1 cellular context compared by ENCODE assay signal in the genomic region with DNA sequence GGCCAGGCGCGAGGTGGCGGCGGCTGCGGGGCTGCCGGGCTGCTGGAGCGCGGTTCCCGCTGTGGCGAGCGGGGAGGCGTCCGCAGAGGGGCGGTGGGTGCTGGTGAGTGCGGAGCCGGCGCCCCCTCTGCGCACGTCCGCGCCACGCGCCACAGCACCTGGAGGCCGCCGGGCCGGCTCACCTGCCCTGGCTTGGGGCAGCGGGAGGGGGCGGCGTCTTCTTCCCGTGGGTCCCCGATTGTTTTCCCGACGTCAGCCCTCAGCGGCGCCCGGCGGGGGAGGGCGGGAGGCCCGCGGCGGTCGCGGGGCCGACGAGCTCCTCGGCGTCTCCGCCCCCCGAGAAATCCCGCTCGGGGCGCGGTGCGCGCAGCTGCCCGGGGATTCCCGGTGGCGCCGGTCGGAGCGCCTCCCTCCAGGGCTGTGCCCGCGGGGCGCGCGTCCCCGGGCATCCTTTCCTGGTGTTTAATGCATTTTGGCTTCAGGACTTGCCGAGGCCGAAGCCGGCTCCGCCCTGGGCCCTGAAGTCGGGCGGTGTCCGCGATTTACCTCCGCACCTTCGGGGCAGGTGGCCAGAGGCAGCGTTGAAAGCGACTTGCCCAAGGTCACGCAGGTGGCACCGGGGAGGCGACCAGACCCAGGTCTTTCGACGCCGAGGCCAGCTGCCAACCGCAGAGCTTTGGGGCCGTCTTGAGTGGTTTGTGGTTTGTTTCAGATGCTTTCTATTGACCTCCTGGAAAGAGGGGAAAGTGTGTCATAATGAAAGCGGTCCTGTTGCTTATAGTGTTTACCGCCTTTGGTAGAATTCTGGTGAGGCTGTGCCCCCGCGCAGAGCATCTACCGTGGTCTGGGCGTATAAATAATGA.
TF ChIP-seq lines count a peak whose summit lies in the region.

No MANE protein-coding gene starts in this region.

TF ChIP-seq in HepG2, 621 proteins besides CTCF, POLR2A, EP300 and RAD21 (continued from another document and continues in another):
- TF ChIP-seq, protein P1, sequence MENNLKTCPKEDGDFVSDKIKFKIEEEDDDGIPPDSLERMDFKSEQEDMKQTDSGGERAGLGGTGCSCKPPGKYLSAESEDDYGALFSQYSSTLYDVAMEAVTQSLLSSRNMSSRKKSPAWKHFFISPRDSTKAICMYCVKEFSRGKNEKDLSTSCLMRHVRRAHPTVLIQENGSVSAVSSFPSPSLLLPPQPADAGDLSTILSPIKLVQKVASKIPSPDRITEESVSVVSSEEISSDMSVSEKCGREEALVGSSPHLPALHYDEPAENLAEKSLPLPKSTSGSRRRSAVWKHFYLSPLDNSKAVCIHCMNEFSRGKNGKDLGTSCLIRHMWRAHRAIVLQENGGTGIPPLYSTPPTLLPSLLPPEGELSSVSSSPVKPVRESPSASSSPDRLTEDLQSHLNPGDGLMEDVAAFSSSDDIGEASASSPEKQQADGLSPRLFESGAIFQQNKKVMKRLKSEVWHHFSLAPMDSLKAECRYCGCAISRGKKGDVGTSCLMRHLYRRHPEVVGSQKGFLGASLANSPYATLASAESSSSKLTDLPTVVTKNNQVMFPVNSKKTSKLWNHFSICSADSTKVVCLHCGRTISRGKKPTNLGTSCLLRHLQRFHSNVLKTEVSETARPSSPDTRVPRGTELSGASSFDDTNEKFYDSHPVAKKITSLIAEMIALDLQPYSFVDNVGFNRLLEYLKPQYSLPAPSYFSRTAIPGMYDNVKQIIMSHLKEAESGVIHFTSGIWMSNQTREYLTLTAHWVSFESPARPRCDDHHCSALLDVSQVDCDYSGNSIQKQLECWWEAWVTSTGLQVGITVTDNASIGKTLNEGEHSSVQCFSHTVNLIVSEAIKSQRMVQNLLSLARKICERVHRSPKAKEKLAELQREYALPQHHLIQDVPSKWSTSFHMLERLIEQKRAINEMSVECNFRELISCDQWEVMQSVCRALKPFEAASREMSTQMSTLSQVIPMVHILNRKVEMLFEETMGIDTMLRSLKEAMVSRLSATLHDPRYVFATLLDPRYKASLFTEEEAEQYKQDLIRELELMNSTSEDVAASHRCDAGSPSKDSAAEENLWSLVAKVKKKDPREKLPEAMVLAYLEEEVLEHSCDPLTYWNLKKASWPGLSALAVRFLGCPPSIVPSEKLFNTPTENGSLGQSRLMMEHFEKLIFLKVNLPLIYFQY (CRISPR knock-in tag; IDR thresholded peaks at IDR 0.05; ENCODE audit: borderline replicate concordance): no peak
- TF ChIP-seq, protein P2, sequence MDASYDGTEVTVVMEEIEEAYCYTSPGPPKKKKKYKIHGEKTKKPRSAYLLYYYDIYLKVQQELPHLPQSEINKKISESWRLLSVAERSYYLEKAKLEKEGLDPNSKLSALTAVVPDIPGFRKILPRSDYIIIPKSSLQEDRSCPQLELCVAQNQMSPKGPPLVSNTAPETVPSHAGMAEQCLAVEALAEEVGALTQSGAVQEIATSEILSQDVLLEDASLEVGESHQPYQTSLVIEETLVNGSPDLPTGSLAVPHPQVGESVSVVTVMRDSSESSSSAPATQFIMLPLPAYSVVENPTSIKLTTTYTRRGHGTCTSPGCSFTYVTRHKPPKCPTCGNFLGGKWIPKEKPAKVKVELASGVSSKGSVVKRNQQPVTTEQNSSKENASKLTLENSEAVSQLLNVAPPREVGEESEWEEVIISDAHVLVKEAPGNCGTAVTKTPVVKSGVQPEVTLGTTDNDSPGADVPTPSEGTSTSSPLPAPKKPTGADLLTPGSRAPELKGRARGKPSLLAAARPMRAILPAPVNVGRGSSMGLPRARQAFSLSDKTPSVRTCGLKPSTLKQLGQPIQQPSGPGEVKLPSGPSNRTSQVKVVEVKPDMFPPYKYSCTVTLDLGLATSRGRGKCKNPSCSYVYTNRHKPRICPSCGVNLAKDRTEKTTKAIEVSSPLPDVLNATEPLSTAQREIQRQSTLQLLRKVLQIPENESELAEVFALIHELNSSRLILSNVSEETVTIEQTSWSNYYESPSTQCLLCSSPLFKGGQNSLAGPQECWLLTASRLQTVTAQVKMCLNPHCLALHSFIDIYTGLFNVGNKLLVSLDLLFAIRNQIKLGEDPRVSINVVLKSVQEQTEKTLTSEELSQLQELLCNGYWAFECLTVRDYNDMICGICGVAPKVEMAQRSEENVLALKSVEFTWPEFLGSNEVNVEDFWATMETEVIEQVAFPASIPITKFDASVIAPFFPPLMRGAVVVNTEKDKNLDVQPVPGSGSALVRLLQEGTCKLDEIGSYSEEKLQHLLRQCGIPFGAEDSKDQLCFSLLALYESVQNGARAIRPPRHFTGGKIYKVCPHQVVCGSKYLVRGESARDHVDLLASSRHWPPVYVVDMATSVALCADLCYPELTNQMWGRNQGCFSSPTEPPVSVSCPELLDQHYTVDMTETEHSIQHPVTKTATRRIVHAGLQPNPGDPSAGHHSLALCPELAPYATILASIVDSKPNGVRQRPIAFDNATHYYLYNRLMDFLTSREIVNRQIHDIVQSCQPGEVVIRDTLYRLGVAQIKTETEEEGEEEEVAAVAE (CRISPR knock-in tag; IDR thresholded peaks at IDR 0.05; ENCODE audit: borderline replicate concordance): no peak
- TF ChIP-seq ZSCAN21 (CRISPR knock-in tag; IDR thresholded peaks at IDR 0.05; ENCODE audit: borderline replicate concordance): no peak
- TF ChIP-seq SRSF1 (optimal IDR thresholded peaks at IDR 0.05; ENCODE audit: low read depth, low read length): no peak
- no peak for TF ChIP-seq KDM1A (CRISPR knock-in tag; IDR thresholded peaks at IDR 0.05)
- peak; percentile 79; the same call in 1 of the 2 replicates for TF ChIP-seq ZNF337 (CRISPR knock-in tag; IDR thresholded peaks at IDR 0.05; ENCODE audit: borderline replicate concordance, low read depth)
- peak; percentile 2 for TF ChIP-seq SKI (IDR thresholded peaks at IDR 0.05; ENCODE audit: partially characterized antibody)
- peak; percentile 30; the same call in 1 of the 2 replicates for TF ChIP-seq ZFY (CRISPR knock-in tag; IDR thresholded peaks at IDR 0.05)
- TF ChIP-seq ZNF652 (CRISPR knock-in tag; IDR thresholded peaks at IDR 0.05; ENCODE audit: borderline replicate concordance, low read depth): no peak
- TF ChIP-seq KDM4B (CRISPR knock-in tag; IDR thresholded peaks at IDR 0.05): no peak; the same call in 1 of the 2 replicates
- peak; percentile 71; the same call in 1 of the 2 replicates for TF ChIP-seq HES4 (CRISPR knock-in tag; IDR thresholded peaks at IDR 0.05; ENCODE audit: borderline replicate concordance)
- no peak for TF ChIP-seq SIX1 (CRISPR knock-in tag; IDR thresholded peaks at IDR 0.05; ENCODE audit: borderline replicate concordance)
- peak; percentile 85 for TF ChIP-seq KMT2A (CRISPR knock-in tag; IDR thresholded peaks at IDR 0.05)
- TF ChIP-seq ZBTB3 (CRISPR knock-in tag; IDR thresholded peaks at IDR 0.05; ENCODE audit: borderline replicate concordance, low read depth): no peak
- TF ChIP-seq, protein P3, sequence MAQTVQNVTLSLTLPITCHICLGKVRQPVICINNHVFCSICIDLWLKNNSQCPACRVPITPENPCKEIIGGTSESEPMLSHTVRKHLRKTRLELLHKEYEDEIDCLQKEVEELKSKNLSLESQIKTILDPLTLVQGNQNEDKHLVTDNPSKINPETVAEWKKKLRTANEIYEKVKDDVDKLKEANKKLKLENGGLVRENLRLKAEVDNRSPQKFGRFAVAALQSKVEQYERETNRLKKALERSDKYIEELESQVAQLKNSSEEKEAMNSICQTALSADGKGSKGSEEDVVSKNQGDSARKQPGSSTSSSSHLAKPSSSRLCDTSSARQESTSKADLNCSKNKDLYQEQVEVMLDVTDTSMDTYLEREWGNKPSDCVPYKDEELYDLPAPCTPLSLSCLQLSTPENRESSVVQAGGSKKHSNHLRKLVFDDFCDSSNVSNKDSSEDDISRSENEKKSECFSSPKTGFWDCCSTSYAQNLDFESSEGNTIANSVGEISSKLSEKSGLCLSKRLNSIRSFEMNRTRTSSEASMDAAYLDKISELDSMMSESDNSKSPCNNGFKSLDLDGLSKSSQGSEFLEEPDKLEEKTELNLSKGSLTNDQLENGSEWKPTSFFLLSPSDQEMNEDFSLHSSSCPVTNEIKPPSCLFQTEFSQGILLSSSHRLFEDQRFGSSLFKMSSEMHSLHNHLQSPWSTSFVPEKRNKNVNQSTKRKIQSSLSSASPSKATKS (CRISPR knock-in tag; IDR thresholded peaks at IDR 0.05): no peak
- peak; percentile 59; the same call in 1 of the 2 replicates for TF ChIP-seq GFI1 (CRISPR knock-in tag; IDR thresholded peaks at IDR 0.05; ENCODE audit: borderline replicate concordance)
- TF ChIP-seq ZNF33A (CRISPR knock-in tag; IDR thresholded peaks at IDR 0.05; ENCODE audit: borderline replicate concordance): no peak
- TF ChIP-seq NONO (IDR thresholded peaks at IDR 0.05): no peak
- TF ChIP-seq NONO (CRISPR knock-in tag; conservative IDR thresholded peaks at IDR 0.05): peak; percentile 36
- TF ChIP-seq ZNF354B (CRISPR knock-in tag; IDR thresholded peaks at IDR 0.05): no peak
- TF ChIP-seq ZSCAN9 (CRISPR knock-in tag; IDR thresholded peaks at IDR 0.05; ENCODE audit: borderline replicate concordance): no peak
- TF ChIP-seq ONECUT2 (CRISPR knock-in tag; IDR thresholded peaks at IDR 0.05): no peak
- TF ChIP-seq TEAD3 (CRISPR knock-in tag; optimal IDR thresholded peaks at IDR 0.05; ENCODE audit: borderline replicate concordance): no peak
- TF ChIP-seq, protein P4, sequence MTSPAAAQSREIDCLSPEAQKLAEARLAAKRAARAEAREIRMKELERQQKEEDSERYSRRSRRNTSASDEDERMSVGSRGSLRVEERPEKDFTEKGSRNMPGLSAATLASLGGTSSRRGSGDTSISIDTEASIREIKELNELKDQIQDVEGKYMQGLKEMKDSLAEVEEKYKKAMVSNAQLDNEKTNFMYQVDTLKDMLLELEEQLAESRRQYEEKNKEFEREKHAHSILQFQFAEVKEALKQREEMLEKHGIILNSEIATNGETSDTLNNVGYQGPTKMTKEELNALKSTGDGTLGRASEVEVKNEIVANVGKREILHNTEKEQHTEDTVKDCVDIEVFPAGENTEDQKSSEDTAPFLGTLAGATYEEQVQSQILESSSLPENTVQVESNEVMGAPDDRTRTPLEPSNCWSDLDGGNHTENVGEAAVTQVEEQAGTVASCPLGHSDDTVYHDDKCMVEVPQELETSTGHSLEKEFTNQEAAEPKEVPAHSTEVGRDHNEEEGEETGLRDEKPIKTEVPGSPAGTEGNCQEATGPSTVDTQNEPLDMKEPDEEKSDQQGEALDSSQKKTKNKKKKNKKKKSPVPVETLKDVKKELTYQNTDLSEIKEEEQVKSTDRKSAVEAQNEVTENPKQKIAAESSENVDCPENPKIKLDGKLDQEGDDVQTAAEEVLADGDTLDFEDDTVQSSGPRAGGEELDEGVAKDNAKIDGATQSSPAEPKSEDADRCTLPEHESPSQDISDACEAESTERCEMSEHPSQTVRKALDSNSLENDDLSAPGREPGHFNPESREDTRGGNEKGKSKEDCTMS (CRISPR knock-in tag; conservative IDR thresholded peaks at IDR 0.05): no peak
- TF ChIP-seq CBX1 (IDR thresholded peaks at IDR 0.05; ENCODE audit: low read depth): no peak
- TF ChIP-seq TARDBP (CRISPR knock-in tag; IDR thresholded peaks at IDR 0.05): no peak
- TF ChIP-seq, protein P5, sequence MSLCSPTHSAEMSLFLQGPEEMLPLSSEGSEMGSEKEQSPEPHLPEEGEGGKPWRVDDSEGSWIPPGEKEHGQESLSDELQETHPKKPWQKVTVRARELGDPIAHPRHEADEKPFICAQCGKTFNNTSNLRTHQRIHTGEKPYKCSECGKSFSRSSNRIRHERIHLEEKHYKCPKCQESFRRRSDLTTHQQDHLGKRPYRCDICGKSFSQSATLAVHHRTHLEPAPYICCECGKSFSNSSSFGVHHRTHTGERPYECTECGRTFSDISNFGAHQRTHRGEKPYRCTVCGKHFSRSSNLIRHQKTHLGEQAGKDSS (CRISPR knock-in tag; IDR thresholded peaks at IDR 0.05; ENCODE audit: borderline replicate concordance, low read depth): 0 out of 2 replicates have a peak, but pooled peaks have one; percentile 45
- TF ChIP-seq, protein P6, sequence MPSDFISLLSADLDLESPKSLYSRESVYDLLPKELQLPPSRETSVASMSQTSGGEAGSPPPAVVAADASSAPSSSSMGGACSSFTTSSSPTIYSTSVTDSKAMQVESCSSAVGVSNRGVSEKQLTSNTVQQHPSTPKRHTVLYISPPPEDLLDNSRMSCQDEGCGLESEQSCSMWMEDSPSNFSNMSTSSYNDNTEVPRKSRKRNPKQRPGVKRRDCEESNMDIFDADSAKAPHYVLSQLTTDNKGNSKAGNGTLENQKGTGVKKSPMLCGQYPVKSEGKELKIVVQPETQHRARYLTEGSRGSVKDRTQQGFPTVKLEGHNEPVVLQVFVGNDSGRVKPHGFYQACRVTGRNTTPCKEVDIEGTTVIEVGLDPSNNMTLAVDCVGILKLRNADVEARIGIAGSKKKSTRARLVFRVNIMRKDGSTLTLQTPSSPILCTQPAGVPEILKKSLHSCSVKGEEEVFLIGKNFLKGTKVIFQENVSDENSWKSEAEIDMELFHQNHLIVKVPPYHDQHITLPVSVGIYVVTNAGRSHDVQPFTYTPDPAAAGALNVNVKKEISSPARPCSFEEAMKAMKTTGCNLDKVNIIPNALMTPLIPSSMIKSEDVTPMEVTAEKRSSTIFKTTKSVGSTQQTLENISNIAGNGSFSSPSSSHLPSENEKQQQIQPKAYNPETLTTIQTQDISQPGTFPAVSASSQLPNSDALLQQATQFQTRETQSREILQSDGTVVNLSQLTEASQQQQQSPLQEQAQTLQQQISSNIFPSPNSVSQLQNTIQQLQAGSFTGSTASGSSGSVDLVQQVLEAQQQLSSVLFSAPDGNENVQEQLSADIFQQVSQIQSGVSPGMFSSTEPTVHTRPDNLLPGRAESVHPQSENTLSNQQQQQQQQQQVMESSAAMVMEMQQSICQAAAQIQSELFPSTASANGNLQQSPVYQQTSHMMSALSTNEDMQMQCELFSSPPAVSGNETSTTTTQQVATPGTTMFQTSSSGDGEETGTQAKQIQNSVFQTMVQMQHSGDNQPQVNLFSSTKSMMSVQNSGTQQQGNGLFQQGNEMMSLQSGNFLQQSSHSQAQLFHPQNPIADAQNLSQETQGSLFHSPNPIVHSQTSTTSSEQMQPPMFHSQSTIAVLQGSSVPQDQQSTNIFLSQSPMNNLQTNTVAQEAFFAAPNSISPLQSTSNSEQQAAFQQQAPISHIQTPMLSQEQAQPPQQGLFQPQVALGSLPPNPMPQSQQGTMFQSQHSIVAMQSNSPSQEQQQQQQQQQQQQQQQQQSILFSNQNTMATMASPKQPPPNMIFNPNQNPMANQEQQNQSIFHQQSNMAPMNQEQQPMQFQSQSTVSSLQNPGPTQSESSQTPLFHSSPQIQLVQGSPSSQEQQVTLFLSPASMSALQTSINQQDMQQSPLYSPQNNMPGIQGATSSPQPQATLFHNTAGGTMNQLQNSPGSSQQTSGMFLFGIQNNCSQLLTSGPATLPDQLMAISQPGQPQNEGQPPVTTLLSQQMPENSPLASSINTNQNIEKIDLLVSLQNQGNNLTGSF (CRISPR knock-in tag; IDR thresholded peaks at IDR 0.05): no peak
- no peak for TF ChIP-seq CREM (IDR thresholded peaks at IDR 0.05)
- TF ChIP-seq CREM (CRISPR knock-in tag; IDR thresholded peaks at IDR 0.05): no peak
- no peak for TF ChIP-seq TBL1XR1 (IDR thresholded peaks at IDR 0.05; ENCODE audit: borderline replicate concordance, low read length, partially characterized antibody)
- TF ChIP-seq ZNF891 (CRISPR knock-in tag; IDR thresholded peaks at IDR 0.05): peak; percentile 26; the same call in 1 of the 2 replicates
- TF ChIP-seq, protein P7, sequence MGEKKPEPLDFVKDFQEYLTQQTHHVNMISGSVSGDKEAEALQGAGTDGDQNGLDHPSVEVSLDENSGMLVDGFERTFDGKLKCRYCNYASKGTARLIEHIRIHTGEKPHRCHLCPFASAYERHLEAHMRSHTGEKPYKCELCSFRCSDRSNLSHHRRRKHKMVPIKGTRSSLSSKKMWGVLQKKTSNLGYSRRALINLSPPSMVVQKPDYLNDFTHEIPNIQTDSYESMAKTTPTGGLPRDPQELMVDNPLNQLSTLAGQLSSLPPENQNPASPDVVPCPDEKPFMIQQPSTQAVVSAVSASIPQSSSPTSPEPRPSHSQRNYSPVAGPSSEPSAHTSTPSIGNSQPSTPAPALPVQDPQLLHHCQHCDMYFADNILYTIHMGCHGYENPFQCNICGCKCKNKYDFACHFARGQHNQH (CRISPR knock-in tag; IDR thresholded peaks at IDR 0.05): no peak; the same call in 1 of the 2 replicates
- TF ChIP-seq ZSCAN31 (CRISPR knock-in tag; IDR thresholded peaks at IDR 0.05; ENCODE audit: low read depth): no peak
